In genomic region chr15:62760506-62760905, GRCh38 we compare ENCODE assay signal across 26 cellular contexts.
"Had no signal": no experiment of that assay in that cellular context is flagged by ENCODE, and none has a peak within 500 bp of the region (broad histone marks: within the 10 kb centered on the region; RNA-seq: fewer than 3 reads in every experiment).

No MANE protein-coding gene starts in this region.

- H3K4me1 ChIP-seq: uterus had no signal

- H3K4me3 ChIP-seq: esophagus squamous epithelium, gastroesophageal sphincter, mucosa of descending colon, neural progenitor cell, ovary, spleen, thoracic aorta, upper lobe of left lung, uterus had no signal

- H3K27me3 ChIP-seq: esophagus squamous epithelium, gastroesophageal sphincter, ovary, spleen, upper lobe of left lung, uterus had no signal

- H2AFZ ChIP-seq: neural progenitor cell had no signal

- DNase-seq: cerebellar nuclear complex; effector memory CD8-positive, alpha-beta T cell; esophagus squamous epithelium; foreskin fibroblast; immature natural killer cell; mammary epithelial cell; mucosa of descending colon; naive thymus-derived CD8-positive, alpha-beta T cell; nucleus accumbens; ovary; right cardiac atrium; spleen; stimulated activated CD4-positive, alpha-beta T cell treated with anti-CD3 and anti-CD28 coated beads, Interleukin-2, amount 100 ng/mL, for 24 hours; stimulated activated CD4-positive, alpha-beta T cell treated with anti-CD3 and anti-CD28 coated beads, Interleukin-4, amount 100 ng/mL, for 4 hours; stimulated activated naive B cell treated with anti-CD40 and anti-IgM and Interleukin-4, amounts not matched to agents 10 μg/mL and 1 μg/mL and 100 μg/mL, for 72 hours; stimulated activated naive CD8-positive, alpha-beta T cell treated with anti-CD3 and anti-CD28 coated beads, Interleukin-15, amount 100 ng/mL, for 72 hours; substantia nigra; upper lobe of left lung; uterus had no signal

- H3K27ac ChIP-seq: esophagus squamous epithelium, neural progenitor cell, ovary, spleen, upper lobe of left lung, uterus had no signal

- H3K36me3 ChIP-seq: neural progenitor cell, ovary, uterus had no signal

- H3K27ac Mint-ChIP-seq: dendritic cell treated with granulocyte-macrophage colony-stimulating factor and Interleukin-4, amounts not matched to agents 40 ng/mL and 50 ng/mL, for 4 days; effector memory CD8-positive, alpha-beta T cell; immature natural killer cell; naive thymus-derived CD8-positive, alpha-beta T cell; stimulated activated naive B cell treated with anti-CD40 and anti-IgM and Interleukin-4, amounts not matched to agents 10 μg/mL and 1 μg/mL and 100 μg/mL, for 72 hours; stimulated activated naive CD8-positive, alpha-beta T cell treated with anti-CD3 and anti-CD28 coated beads, Interleukin-15, amount 100 ng/mL, for 72 hours had no signal

- H3K36me3 Mint-ChIP-seq: immature natural killer cell; naive thymus-derived CD8-positive, alpha-beta T cell; stimulated activated naive B cell treated with anti-CD40 and anti-IgM and Interleukin-4, amounts not matched to agents 10 μg/mL and 1 μg/mL and 100 μg/mL, for 72 hours had no signal

- H3K4me3 Mint-ChIP-seq: dendritic cell treated with granulocyte-macrophage colony-stimulating factor and Interleukin-4, amounts not matched to agents 40 ng/mL and 50 ng/mL, for 4 days; effector memory CD8-positive, alpha-beta T cell; immature natural killer cell; naive thymus-derived CD8-positive, alpha-beta T cell; neural progenitor cell; stimulated activated naive B cell treated with anti-CD40 and anti-IgM and Interleukin-4, amounts not matched to agents 10 μg/mL and 1 μg/mL and 100 μg/mL, for 72 hours; stimulated activated naive CD8-positive, alpha-beta T cell treated with anti-CD3 and anti-CD28 coated beads, Interleukin-15, amount 100 ng/mL, for 72 hours had no signal

- H3K27me3 Mint-ChIP-seq: dendritic cell treated with granulocyte-macrophage colony-stimulating factor and Interleukin-4, amounts not matched to agents 40 ng/mL and 50 ng/mL, for 4 days; naive thymus-derived CD8-positive, alpha-beta T cell; stimulated activated naive B cell treated with anti-CD40 and anti-IgM and Interleukin-4, amounts not matched to agents 10 μg/mL and 1 μg/mL and 100 μg/mL, for 72 hours; stimulated activated naive CD8-positive, alpha-beta T cell treated with anti-CD3 and anti-CD28 coated beads, Interleukin-15, amount 100 ng/mL, for 72 hours had no signal

- H3K4me1 Mint-ChIP-seq: immature natural killer cell; naive thymus-derived CD8-positive, alpha-beta T cell; stimulated activated naive B cell treated with anti-CD40 and anti-IgM and Interleukin-4, amounts not matched to agents 10 μg/mL and 1 μg/mL and 100 μg/mL, for 72 hours; stimulated activated naive CD8-positive, alpha-beta T cell treated with anti-CD3 and anti-CD28 coated beads, Interleukin-15, amount 100 ng/mL, for 72 hours had no signal

- FAIRE-seq: colon, keratinocyte had no signal

- H3K9me3 Mint-ChIP-seq: dendritic cell treated with granulocyte-macrophage colony-stimulating factor and Interleukin-4, amounts not matched to agents 40 ng/mL and 50 ng/mL, for 4 days; effector memory CD8-positive, alpha-beta T cell; immature natural killer cell; naive thymus-derived CD8-positive, alpha-beta T cell; neural progenitor cell; stimulated activated naive B cell treated with anti-CD40 and anti-IgM and Interleukin-4, amounts not matched to agents 10 μg/mL and 1 μg/mL and 100 μg/mL, for 72 hours; stimulated activated naive CD8-positive, alpha-beta T cell treated with anti-CD3 and anti-CD28 coated beads, Interleukin-15, amount 100 ng/mL, for 72 hours had no signal

- H3K9me3 ChIP-seq: esophagus squamous epithelium, gastroesophageal sphincter, mucosa of descending colon, ovary, spleen, thoracic aorta, upper lobe of left lung, uterus had no signal

- ATAC-seq: effector memory CD8-positive, alpha-beta T cell; gastroesophageal sphincter; left lobe of liver; mucosa of descending colon; naive thymus-derived CD8-positive, alpha-beta T cell; right cardiac atrium; stimulated activated naive B cell treated with anti-CD40 and anti-IgM and Interleukin-4, amounts not matched to agents 10 μg/mL and 1 μg/mL and 100 μg/mL, for 72 hours; stimulated activated naive CD8-positive, alpha-beta T cell treated with anti-CD3 and anti-CD28 coated beads, Interleukin-15, amount 100 ng/mL, for 72 hours had no signal

- H3K4me2 ChIP-seq: neural progenitor cell had no signal

- H3K9ac ChIP-seq: neural progenitor cell had no signal
